In the genomic region with DNA sequence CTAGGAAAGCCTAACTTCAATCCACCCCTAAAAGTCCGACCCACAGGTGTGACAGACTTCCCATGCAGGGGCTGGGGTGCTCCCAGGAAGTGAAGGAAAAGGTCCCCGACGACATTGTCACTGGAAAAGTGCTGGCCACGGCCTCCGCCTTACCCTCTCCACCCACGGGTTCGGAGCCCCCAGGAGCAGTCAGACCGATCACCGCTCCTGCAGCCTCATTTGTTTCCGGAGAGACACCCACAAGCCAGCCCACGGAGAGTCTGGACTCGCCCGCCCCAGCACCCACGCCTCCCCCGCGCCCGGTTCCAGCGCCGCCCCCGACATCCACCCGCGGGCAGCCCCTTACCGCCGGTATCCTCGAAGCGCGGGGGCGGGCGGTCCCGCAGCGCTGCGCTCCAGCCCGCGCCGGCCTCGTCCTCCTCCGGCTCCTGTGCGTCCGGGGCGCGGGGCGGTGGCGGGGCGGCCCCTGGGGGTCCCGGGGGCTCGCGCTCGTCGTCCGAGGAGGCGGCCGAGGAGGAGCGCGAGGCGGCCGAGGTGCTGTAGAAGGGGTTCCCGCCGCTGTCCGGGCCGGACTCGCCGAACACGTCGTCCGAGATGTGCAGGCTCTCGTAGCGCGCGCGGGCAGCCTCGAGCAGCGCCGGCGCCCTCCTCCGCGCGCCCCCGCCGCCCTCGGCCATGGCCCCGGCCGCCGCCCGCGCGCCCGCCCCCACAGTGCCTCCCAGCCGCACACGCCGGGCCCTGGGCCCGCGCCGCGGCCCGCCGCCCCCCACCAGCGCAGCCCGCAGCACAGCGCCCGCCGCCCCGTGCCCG, we compare ENCODE assay signal across 8 cellular contexts. TPM values are rescaled to one million over a fixed set of nuclear protein-coding genes. Genes with fewer than 3 reads are reported as not detected.
DNase-seq lines count a peak whose midpoint lies in the region; ATAC-seq and TF ChIP-seq lines count a peak whose summit lies in the region.

No MANE protein-coding gene starts in this region.

- H3K27me3 ChIP-seq in NT2/D1 (ENCODE audit: insufficient read depth, insufficient read length) (peaks cover 33% of the 10 kb centered on the region), esophagus squamous epithelium (peaks cover 0 to 94% (median 8%) of the 10 kb centered on the region in 4 donors), gastrocnemius medialis (peaks cover 0 to 25% (median 4%) of the 10 kb centered on the region in 3 donors)

- peak overlapping the region; percentile 70 for H3K9ac ChIP-seq in NT2/D1 (ENCODE audit: insufficient read length, low read depth)

- H3K4me1 ChIP-seq in NT2/D1 (ENCODE audit: insufficient read depth, insufficient read length) = peaks cover 6% of the 10 kb centered on the region
- peaks cover 11 to 25% (median 12%) of the 10 kb centered on the region in 3 donors for H3K4me1 ChIP-seq in esophagus squamous epithelium
- H3K4me1 ChIP-seq in gastrocnemius medialis = peaks cover 0 to 5% of the 10 kb centered on the region in 2 donors

- H3K36me3 ChIP-seq in NT2/D1 (ENCODE audit: insufficient read depth, insufficient read length, low read length) (no peaks in the 10 kb centered on the region), esophagus squamous epithelium (no peaks in the 10 kb centered on the region), gastrocnemius medialis (no peaks in the 10 kb centered on the region)

- peak overlapping the region; percentile 61 for H3K4me3 ChIP-seq in NT2/D1 (ENCODE audit: insufficient read length, low read depth)
- peak overlapping the region; percentile 25 to 78 (median 46) for H3K4me3 ChIP-seq in esophagus squamous epithelium
- H3K4me3 ChIP-seq in gastrocnemius medialis = peak overlapping the region in 3 of 4 donors; percentile 39 to 49 (median 47)

- DNase-seq in NCI-H146 (lab: John Stamatoyannopoulos, UW) = peak; percentile 44
- no peak for DNase-seq in NCI-H146 treated with DMSO at 0.1 percent for 48 hours (lab: John Stamatoyannopoulos, UW; ENCODE audit: unreplicated experiment)
- DNase-seq in NT2/D1 (ENCODE audit: low read depth, low spot score) = no peak
- no peak for DNase-seq in esophagus squamous epithelium (lab: John Stamatoyannopoulos, UW)
- DNase-seq in gastrocnemius medialis = no peak
- no peak for DNase-seq in NCI-H1694 (lab: John Stamatoyannopoulos, UW)
- no peak for DNase-seq in midbrain (lab: John Stamatoyannopoulos, UW)
- no peak for DNase-seq in NCI-H1092 treated with DMSO at 0.1 percent for 48 hours (lab: John Stamatoyannopoulos, UW)

- 0% methylated on average over 2 of the region's 103 CpGs; no CpG with 5 or more reads in 1 of the 2 donors for WGBS in esophagus squamous epithelium, 2 donors

- in situ Hi-C loops in gastrocnemius medialis (cut with MboI; ENCODE audit: low sequenced_read_pairs in 4 of 4) = no loop called here

- no peak for TF ChIP-seq CTCF in esophagus squamous epithelium (IDR thresholded peaks at IDR 0.05)
- no peak for TF ChIP-seq CTCF in gastrocnemius medialis (IDR thresholded peaks at IDR 0.05 in 4 of 5, conservative IDR thresholded peaks at IDR 0.05 in 1 of 5)

- H3K27ac ChIP-seq in esophagus squamous epithelium (no peak overlapping the region), gastrocnemius medialis (no peak overlapping the region)

- intact Hi-C loops in esophagus squamous epithelium (cut with DNase I) (no loop called here), gastrocnemius medialis (cut with DNase I; ENCODE audit: low total_unique reads) (loop anchor here (1.0 kb wide), 1 partner anchor 75 kb away; no protein-coding TSS in a partner anchor)

- ATAC-seq in gastrocnemius medialis = peak; percentile 20 to 31

- TF ChIP-seq POLR2A in esophagus squamous epithelium (IDR thresholded peaks at IDR 0.05) = no peak
- no peak for TF ChIP-seq POLR2A in gastrocnemius medialis (IDR thresholded peaks at IDR 0.05)

- 0 out of 2 replicates have a peak, but pooled peaks cover 3% of the 10 kb centered on the region for H3K9me3 ChIP-seq in NT2/D1 (ENCODE audit: insufficient read depth, low read length)
- H3K9me3 ChIP-seq in esophagus squamous epithelium = peaks cover 0 to under 1% (median 0%) of the 10 kb centered on the region in 3 donors
- no peaks in the 10 kb centered on the region for H3K9me3 ChIP-seq in gastrocnemius medialis

RNA-seq across cellular contexts. Expression of a gene that starts 0.7 kb away (rescaled TPM):
- total RNA-seq in esophagus squamous epithelium = 1 to 10 TPM in 3 of 4 donors, under 1 TPM in 1; under 0.01 to 6.1 (median 3.0) TPM
- 1 to 10 TPM; 1.0 to 4.5 (median 1.9) TPM for total RNA-seq in gastrocnemius medialis
